ENCODE assay signal across 8 cellular contexts in genomic region chr11:10305262-10305963, GRCh38. TPM values are rescaled to one million over a fixed set of nuclear protein-coding genes. Genes with fewer than 3 reads are reported as not detected.
A peak's percentile ranks its signal among the peaks of the same experiment; 100 is the strongest.
DNase-seq lines count a peak whose midpoint lies in the region; ATAC-seq, FAIRE-seq and TF ChIP-seq lines count a peak whose summit lies in the region.

No MANE protein-coding gene starts in this region.

- no peak; the same call in 1 of the 2 replicates for TF ChIP-seq RAD21 in IMR-90 (IDR thresholded peaks at IDR 0.05; ENCODE audit: low read length)

- H4K8ac ChIP-seq in IMR-90 (ENCODE audit: low read depth in 2 of 2, low read length in 2 of 2), result peak overlapping the region; percentile 24 to 37; a peak in 3 of 4 replicates

- peak overlapping the region; percentile 98 for H3K23ac ChIP-seq in IMR-90 (ENCODE audit: low read depth, low read length)

- peak overlapping the region; percentile 92 for H3K56ac ChIP-seq in IMR-90 (ENCODE audit: extremely low read depth, insufficient read depth, low read length)

- in situ Hi-C loops in IMR-90 (cut with MboI; ENCODE audit: low sequenced_read_pairs), result loop anchor here (10.0 to 25.0 kb wide), 2 partner anchors 331 to 693 kb away; no protein-coding TSS in a partner anchor

- H2BK120ac ChIP-seq in IMR-90 (ENCODE audit: low read depth, low read length), result peak overlapping the region; percentile 38; the same call in 1 of the 2 replicates

- peak overlapping the region; percentile 25 for H2AK5ac ChIP-seq in IMR-90 (ENCODE audit: low read depth, low read length)

- no peak overlapping the region for H2BK20ac ChIP-seq in IMR-90 (ENCODE audit: low read depth, low read length)

- H3K9me3 ChIP-seq in CD4-positive, CD25-positive, alpha-beta regulatory T cell (ENCODE audit: control insufficient read depth in 2 of 2, low read length in 2 of 2), result no peaks in the 10 kb centered on the region
- H3K9me3 ChIP-seq in IMR-90 (ENCODE audit: control insufficient read depth, insufficient read depth, low read length), result no peaks in the 10 kb centered on the region

- peak overlapping the region; percentile 83 for H3K4ac ChIP-seq in IMR-90 (ENCODE audit: low read depth, low read length)

- H3K4me1 ChIP-seq in CD4-positive, CD25-positive, alpha-beta regulatory T cell (ENCODE audit: control insufficient read depth, insufficient read depth, low read length, poor library complexity, severe bottlenecking), result peaks cover 55% of the 10 kb centered on the region
- peaks cover 10% of the 10 kb centered on the region for H3K4me1 ChIP-seq in IMR-90 (ENCODE audit: control insufficient read depth, insufficient read depth, low read length)

- peaks cover 0 to 4% (median 0%) of the 10 kb centered on the region in 7 donors for H3K9me3 Mint-ChIP-seq in CD4-positive, CD25-positive, alpha-beta regulatory T cell
- H3K9me3 Mint-ChIP-seq in activated CD8-positive, alpha-beta T cell treated with anti-CD3 and anti-CD28 coated beads for 36 hours, result no peaks in the 10 kb centered on the region
- no peaks in the 10 kb centered on the region for H3K9me3 Mint-ChIP-seq in nephron

- CTCF ChIA-PET in IMR-90 (lab: Yijun Ruan, JAX), result interaction anchor here (1.0 to 2.1 kb wide), 5 partner anchors 10 to 547 kb away, joined by 4 to 5 read pairs (median 5); no protein-coding TSS in a partner anchor
- CTCF ChIA-PET in activated CD8-positive, alpha-beta T cell treated with anti-CD3 and anti-CD28 coated beads for 36 hours (lab: Charles Lee), result interaction anchor here (0.7 to 9.1 kb wide), 11 partner anchors 9 to 770 kb away, joined by 3 to 135 read pairs (median 10); partner anchors contain the start of gene SBF2

- H2BK15ac ChIP-seq in IMR-90 (ENCODE audit: low read depth, low read length), result no peak overlapping the region

- peaks cover 83% of the 10 kb centered on the region for H3K27me3 Mint-ChIP-seq in CD4-positive, CD25-positive, alpha-beta regulatory T cell
- peaks cover 41% of the 10 kb centered on the region for H3K27me3 Mint-ChIP-seq in activated CD8-positive, alpha-beta T cell treated with anti-CD3 and anti-CD28 coated beads for 36 hours
- H3K27me3 Mint-ChIP-seq in nephron (ENCODE audit: low read depth), result peaks cover 86% of the 10 kb centered on the region

- H3K18ac ChIP-seq in IMR-90 (ENCODE audit: low read depth, low read length), result peak overlapping the region; percentile 21

- H3K4me3 Mint-ChIP-seq in CD4-positive, CD25-positive, alpha-beta regulatory T cell, result peak overlapping the region; percentile 83 to 99 (median 91)
- peak overlapping the region; percentile 89 for H3K4me3 Mint-ChIP-seq in activated CD8-positive, alpha-beta T cell treated with anti-CD3 and anti-CD28 coated beads for 36 hours
- H3K4me3 Mint-ChIP-seq in nephron, result peak overlapping the region; percentile 92 to 100 (median 95)

- TF ChIP-seq CTCF in IMR-90 (conservative IDR thresholded peaks at IDR 0.05; ENCODE audit: low read depth, low read length), result no peak
- no peak for TF ChIP-seq CTCF in activated CD8-positive, alpha-beta T cell treated with anti-CD3 and anti-CD28 coated beads for 36 hours (IDR thresholded peaks at IDR 0.05)
- TF ChIP-seq CTCF in fibroblast of pulmonary artery (IDR thresholded peaks at IDR 0.05; ENCODE audit: low read length, missing control alignments), result no peak
- TF ChIP-seq CTCF in nephron (IDR thresholded peaks at IDR 0.05; ENCODE audit: unreplicated experiment in 3 of 3), result no peak

- peak overlapping the region; percentile 98 for H3K14ac ChIP-seq in IMR-90 (replicated peaks; ENCODE audit: low read depth, low read length)

- H2AK9ac ChIP-seq in IMR-90 (replicated peaks; ENCODE audit: low read depth, low read length, poor library complexity), result peak overlapping the region; percentile 89

- POLR2A ChIA-PET in IMR-90 (lab: Charles Lee; ENCODE audit: unreplicated experiment), result interaction anchor here (0.6 to 2.3 kb wide), 24 partner anchors 10 to 1364 kb away, joined by 3 to 18 read pairs (median 4); partner anchors contain the start of gene WEE1
- POLR2A ChIA-PET in activated CD8-positive, alpha-beta T cell treated with anti-CD3 and anti-CD28 coated beads for 36 hours (lab: Charles Lee), result interaction anchor here (1.2 to 2.6 kb wide), 3 partner anchors 17 to 845 kb away, joined by 3 to 12 read pairs (median 4); no protein-coding TSS in a partner anchor

- ATAC-seq in CD4-positive, CD25-positive, alpha-beta regulatory T cell (ENCODE audit: low read depth in 2 of 2), result no peak
- ATAC-seq in IMR-90 (ENCODE audit: low read depth), result no peak; the same call in 1 of the 2 replicates
- no peak for ATAC-seq in activated CD8-positive, alpha-beta T cell treated with anti-CD3 and anti-CD28 coated beads for 36 hours
- ATAC-seq in GM19455 (IDR thresholded peaks at IDR 0.05; ENCODE audit: unreplicated experiment), result no peak
- no peak for ATAC-seq in GM21619 (IDR thresholded peaks at IDR 0.05; ENCODE audit: unreplicated experiment)

- H3K27ac Mint-ChIP-seq in CD4-positive, CD25-positive, alpha-beta regulatory T cell, result peak overlapping the region in 1 of 3 donors; percentile 9
- peak overlapping the region; percentile 37 for H3K27ac Mint-ChIP-seq in activated CD8-positive, alpha-beta T cell treated with anti-CD3 and anti-CD28 coated beads for 36 hours
- H3K27ac Mint-ChIP-seq in nephron, result peak overlapping the region in 2 of 3 experiments; percentile 71 to 94

- peaks cover 43% of the 10 kb centered on the region for H4K20me1 ChIP-seq in IMR-90 (ENCODE audit: insufficient read depth, low read length)

- peak overlapping the region; percentile 71 for H2AFZ ChIP-seq in IMR-90 (replicated peaks; ENCODE audit: low read length, poor library complexity)

- 0% methylated on average over 32 of the region's 51 CpGs; no CpG with 5 or more reads in 1 of the 2 experiments for WGBS in IMR-90 (ENCODE audit: extremely low coverage in 2 of 2, insufficient read length in 1 of 2), 2 experiments

- peaks cover 4 to 42% of the 10 kb centered on the region in 2 experiments for H3K79me1 ChIP-seq in IMR-90 (ENCODE audit: low read depth in 1 of 2, low read length in 2 of 2)

- peaks cover 4% of the 10 kb centered on the region; the same call in 1 of the 2 replicates for H3K9me1 ChIP-seq in IMR-90 (ENCODE audit: insufficient read depth, low read length)

- no peak overlapping the region for H3K27ac ChIP-seq in CD4-positive, CD25-positive, alpha-beta regulatory T cell (ENCODE audit: insufficient read depth, low read length, poor library complexity, severe bottlenecking)
- H3K27ac ChIP-seq in IMR-90 (ENCODE audit: insufficient read depth, low read length), result peak overlapping the region; percentile 90

- FAIRE-seq in HTR-8/SVneo (lab: Jason Lieb, UNC), result no peak

- H3K9ac ChIP-seq in IMR-90 (ENCODE audit: low read depth, low read length), result peak overlapping the region; percentile 76

- peak in 2 of 3 donors; percentile 22 to 28 for DNase-seq in CD4-positive, CD25-positive, alpha-beta regulatory T cell
- peak; percentile 9 for DNase-seq in IMR-90
- peak; percentile 40 for DNase-seq in activated CD8-positive, alpha-beta T cell treated with anti-CD3 and anti-CD28 coated beads for 36 hours
- no peak for DNase-seq in fibroblast of pulmonary artery (ENCODE audit: low read depth)
- no peak for DNase-seq in HTR-8/SVneo (ENCODE audit: insufficient read length, low spot score)

- peak overlapping the region; percentile 3; the same call in 1 of the 2 replicates for H4K5ac ChIP-seq in IMR-90 (ENCODE audit: low read depth, low read length)

- H4K91ac ChIP-seq in IMR-90 (ENCODE audit: insufficient read depth, low read depth, low read length), result peak overlapping the region; percentile 34; the same call in 1 of the 2 replicates

- no peaks in the 10 kb centered on the region for H3K36me3 Mint-ChIP-seq in CD4-positive, CD25-positive, alpha-beta regulatory T cell
- peaks cover 23% of the 10 kb centered on the region for H3K36me3 Mint-ChIP-seq in activated CD8-positive, alpha-beta T cell treated with anti-CD3 and anti-CD28 coated beads for 36 hours (ENCODE audit: low read depth)
- H3K36me3 Mint-ChIP-seq in nephron (ENCODE audit: low read depth), result no peaks in the 10 kb centered on the region

- H3K4me3 ChIP-seq in CD4-positive, CD25-positive, alpha-beta regulatory T cell (ENCODE audit: low read depth, low read length), result peak overlapping the region; percentile 59
- H3K4me3 ChIP-seq in IMR-90 (ENCODE audit: insufficient read depth, low read depth, low read length) (peak overlapping the region; percentile 65), fibroblast of pulmonary artery (replicated peaks; ENCODE audit: low read depth, low read length) (peak overlapping the region; percentile 95)

- dilution Hi-C loops in IMR-90 (cut with HindIII; ENCODE audit: low sequenced_read_pairs, unreplicated experiment), result no loop called here

- no peaks in the 10 kb centered on the region for H3K36me3 ChIP-seq in CD4-positive, CD25-positive, alpha-beta regulatory T cell (ENCODE audit: control insufficient read depth, insufficient read depth, low read length)
- peaks cover 22% of the 10 kb centered on the region for H3K36me3 ChIP-seq in IMR-90 (ENCODE audit: control insufficient read depth, insufficient read depth, low read length)

- peaks cover 10 to 58% (median 27%) of the 10 kb centered on the region in 4 donors for H3K4me1 Mint-ChIP-seq in CD4-positive, CD25-positive, alpha-beta regulatory T cell
- H3K4me1 Mint-ChIP-seq in activated CD8-positive, alpha-beta T cell treated with anti-CD3 and anti-CD28 coated beads for 36 hours (ENCODE audit: low read depth), result peaks cover 34% of the 10 kb centered on the region
- H3K4me1 Mint-ChIP-seq in nephron, result peaks cover 54% of the 10 kb centered on the region

- peaks cover 43% of the 10 kb centered on the region for H3K27me3 ChIP-seq in CD4-positive, CD25-positive, alpha-beta regulatory T cell (ENCODE audit: control insufficient read depth, insufficient read depth, low read length)
- H3K27me3 ChIP-seq in IMR-90 (ENCODE audit: control insufficient read depth, insufficient read depth, low read length), result no peaks in the 10 kb centered on the region

- TF ChIP-seq POLR2A in IMR-90 (IDR thresholded peaks at IDR 0.05; ENCODE audit: low read depth, low read length), result no peak

- BruUV-seq in IMR-90 (replicated peaks; lab: Mats Ljungman, UMichigan), result no TSS peak

- peak overlapping the region; percentile 48; the same call in 1 of the 2 replicates for H3K4me2 ChIP-seq in IMR-90 (ENCODE audit: low read depth, low read length)

- H2BK5ac ChIP-seq in IMR-90 (ENCODE audit: low read depth, low read length, poor library complexity, severe bottlenecking), result peak overlapping the region; percentile 92

- intact Hi-C loops in IMR-90 (cut with micrococcal nuclease), result loop anchor here (2.0 to 10.0 kb wide), 4 partner anchors 191 to 547 kb away; no protein-coding TSS in a partner anchor
- intact Hi-C loops in activated CD8-positive, alpha-beta T cell treated with anti-CD3 and anti-CD28 coated beads for 36 hours (cut with micrococcal nuclease), result loop anchor here (5.0 kb wide), 1 partner anchor 548 kb away; no protein-coding TSS in a partner anchor

RNA-seq across cellular contexts. Expression of gene ADM, which starts 0.5 kb away (rescaled TPM):
- total RNA-seq in CD4-positive, CD25-positive, alpha-beta regulatory T cell, result 0.39 TPM
- polyA plus RNA-seq in CD4-positive, CD25-positive, alpha-beta regulatory T cell, result not detected
- 328 and 559 TPM in 2 replicates for total RNA-seq in IMR-90 (2012; rRNA removed)
- 268 and 357 TPM in 2 replicates for polyA plus RNA-seq in IMR-90 (2012; rRNA removed)
- 627 and 1,317 TPM in 2 replicates for polyA plus RNA-seq in IMR-90 (2012; cell fraction: cytosol; rRNA removed)
- polyA plus RNA-seq in IMR-90 (2012; cell fraction: nucleus; rRNA removed; ENCODE audit: low replicate concordance), result 480 and 671 TPM in 2 replicates
- total RNA-seq in activated CD8-positive, alpha-beta T cell treated with anti-CD3 and anti-CD28 coated beads for 36 hours, result 10 to 100 TPM; 43.1 to 46.9 TPM

RNA-seq across cellular contexts. Expression of gene SBF2, which starts 11.4 kb away (rescaled TPM):
- total RNA-seq in CD4-positive, CD25-positive, alpha-beta regulatory T cell, result 5.5 TPM
- 1 to 10 TPM; 1.1 to 2.1 (median 1.7) TPM for polyA plus RNA-seq in CD4-positive, CD25-positive, alpha-beta regulatory T cell
- 45.8 and 51.8 TPM in 2 replicates for total RNA-seq in IMR-90 (2012; rRNA removed)
- polyA plus RNA-seq in IMR-90 (2012; rRNA removed), result 21.7 and 23.8 TPM in 2 replicates
- polyA plus RNA-seq in IMR-90 (2012; cell fraction: cytosol; rRNA removed), result 7.6 and 9.9 TPM in 2 replicates
- 13.3 and 78.3 TPM in 2 replicates for polyA plus RNA-seq in IMR-90 (2012; cell fraction: nucleus; rRNA removed; ENCODE audit: low replicate concordance)
- total RNA-seq in activated CD8-positive, alpha-beta T cell treated with anti-CD3 and anti-CD28 coated beads for 36 hours, result 10 to 100 TPM in 1 of 2 experiments, 1 to 10 TPM in 1; 10.0 to 11.0 TPM

Comparison
In these comparisons a context has a peak if more than half of its experiments do, and no peak if none do; other contexts are left out.
1. DNase-seq: peak in CD4-positive, CD25-positive, alpha-beta regulatory T cell (2 of 3), IMR-90 (single experiment) and activated CD8-positive, alpha-beta T cell treated with anti-CD3 and anti-CD28 coated beads for 36 hours (single experiment); none in fibroblast of pulmonary artery (single experiment) and HTR-8/SVneo (single experiment).
2. RNA of gene ADM, which starts 0.5 kb away (total RNA-seq): 328 to 559 TPM in IMR-90 and 43.1 to 46.9 TPM in activated CD8-positive, alpha-beta T cell treated with anti-CD3 and anti-CD28 coated beads for 36 hours; 0.39 TPM in CD4-positive, CD25-positive, alpha-beta regulatory T cell (single experiment); every median in the first group is over 10 times any median in the second.
3. Peak in every context shown above with its lines, with median percentiles within 50 percentile points of each other: H3K4me3 ChIP-seq and H3K4me3 Mint-ChIP-seq.